In the genomic region with DNA sequence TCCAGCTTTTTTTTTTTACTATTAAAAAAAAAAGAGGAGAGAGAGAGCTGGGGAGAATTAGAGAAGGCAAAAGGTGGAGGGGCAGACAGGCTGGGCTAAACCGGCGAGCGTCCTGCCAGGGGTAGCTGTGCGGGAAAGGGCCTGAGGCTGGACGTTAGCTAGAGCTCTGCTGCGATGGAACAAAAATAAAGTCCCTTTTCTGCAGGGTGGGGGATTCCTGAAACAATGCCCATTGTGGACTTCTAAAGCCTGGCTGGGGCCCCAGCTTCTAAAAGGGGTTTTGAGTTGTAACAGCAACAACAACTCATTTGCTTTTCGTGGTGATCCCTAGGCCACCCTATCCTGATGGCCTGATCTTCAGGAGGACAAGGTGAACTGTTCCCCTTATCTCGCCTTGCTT, we compare ENCODE assay signal across 19 cellular contexts.
DNase-seq lines count a peak whose midpoint lies in the region; ATAC-seq, FAIRE-seq and TF ChIP-seq lines count a peak whose summit lies in the region.
"Had no signal": no experiment of that assay in that cellular context is flagged by ENCODE, and none has a peak within 500 bp of the region (broad histone marks: within the 10 kb centered on the region; RNA-seq: fewer than 3 reads in every experiment).

No MANE protein-coding gene starts in this region.

- no peak for TF ChIP-seq POLR2A in endothelial cell of umbilical vein (IDR thresholded peaks at IDR 0.05; ENCODE audit: low read depth, low read length)
- no peak for TF ChIP-seq POLR2A in GM12892 (IDR thresholded peaks at IDR 0.05; ENCODE audit: low read depth, low read length)
- no peak for TF ChIP-seq POLR2A in body of pancreas (IDR thresholded peaks at IDR 0.05)

- no peaks in the 10 kb centered on the region for H4K20me1 ChIP-seq in endothelial cell of umbilical vein (replicated peaks; ENCODE audit: control insufficient read depth, extremely low read depth, insufficient read depth, low read length)

- H3K79me2 ChIP-seq in endothelial cell of umbilical vein (ENCODE audit: control insufficient read depth, insufficient read depth, low read length): no peaks in the 10 kb centered on the region

- H3K4me2 ChIP-seq in endothelial cell of umbilical vein (ENCODE audit: insufficient read depth, low read length): no peak overlapping the region
- H3K4me2 ChIP-seq: A549 had no signal

- H2AFZ ChIP-seq in endothelial cell of umbilical vein (ENCODE audit: low read depth, low read length): peak overlapping the region; percentile 65

- H3K9me1 ChIP-seq in endothelial cell of umbilical vein (replicated peaks; ENCODE audit: control insufficient read depth, extremely low read depth, insufficient read depth, low read length): no peaks in the 10 kb centered on the region

- no peak overlapping the region for H3K9ac ChIP-seq in endothelial cell of umbilical vein (replicated peaks; ENCODE audit: extremely low read depth, insufficient read depth, low read length)

- TF ChIP-seq CTCF in endothelial cell of umbilical vein (IDR thresholded peaks at IDR 0.05; ENCODE audit: extremely low read depth in 1 of 2, insufficient read depth in 1 of 2, low read depth in 1 of 2, low read length in 2 of 2) (no peak), nephron (IDR thresholded peaks at IDR 0.05; ENCODE audit: unreplicated experiment in 3 of 3) (no peak), nephron progenitor cell (IDR thresholded peaks at IDR 0.05) (no peak), body of pancreas (IDR thresholded peaks at IDR 0.05) (no peak)

- POLR2A ChIA-PET in endothelial cell of umbilical vein (lab: Charles Lee): no interaction called here

- H3K36me3 Mint-ChIP-seq in dendritic cell treated with granulocyte-macrophage colony-stimulating factor and Interleukin-4, amounts not matched to agents 40 ng/mL and 50 ng/mL, for 4 days (ENCODE audit: low read depth): no peaks in the 10 kb centered on the region
- no peaks in the 10 kb centered on the region for H3K36me3 Mint-ChIP-seq in nephron (ENCODE audit: low read depth)
- no peaks in the 10 kb centered on the region for H3K36me3 Mint-ChIP-seq in nephron progenitor cell (ENCODE audit: low read depth)
- H3K36me3 Mint-ChIP-seq: CD8-positive, alpha-beta T cell had no signal

- H3K4me1 ChIP-seq in endothelial cell of umbilical vein (ENCODE audit: control insufficient read depth, extremely low read depth, insufficient read depth, low read length) (no peaks in the 10 kb centered on the region), body of pancreas (no peaks in the 10 kb centered on the region)
- H3K4me1 ChIP-seq: A549, BE2C had no signal

- BruUV-seq in endothelial cell of umbilical vein (replicated peaks; lab: Mats Ljungman, UMichigan): no TSS peak

- 86 to 88% methylated on average over 8 of the region's 8 CpGs for WGBS in body of pancreas, 2 donors

- no peak overlapping the region for H3K27ac ChIP-seq in endothelial cell of umbilical vein (ENCODE audit: insufficient read depth, low read depth, low read length)
- H3K27ac ChIP-seq in body of pancreas: no peak overlapping the region
- H3K27ac ChIP-seq: A549, C4-2B had no signal

- no peak for ATAC-seq in body of pancreas
- ATAC-seq: A549; CD8-positive, alpha-beta T cell; GM12878; HCT116; HepG2 had no signal

- no peaks in the 10 kb centered on the region for H3K27me3 Mint-ChIP-seq in dendritic cell treated with granulocyte-macrophage colony-stimulating factor and Interleukin-4, amounts not matched to agents 40 ng/mL and 50 ng/mL, for 4 days
- peaks cover 7% of the 10 kb centered on the region for H3K27me3 Mint-ChIP-seq in nephron (ENCODE audit: low read depth)
- peaks cover 13% of the 10 kb centered on the region for H3K27me3 Mint-ChIP-seq in nephron progenitor cell (ENCODE audit: low read depth, poor library complexity)

- H3K4me3 ChIP-seq in endothelial cell of umbilical vein (replicated peaks in 1 of 3; ENCODE audit: insufficient read depth in 1 of 3, low read depth in 1 of 3, low read length in 3 of 3) (no peak overlapping the region), body of pancreas (no peak overlapping the region)
- H3K4me3 ChIP-seq: A549, GM12878 had no signal

- no peaks in the 10 kb centered on the region for H3K9me3 ChIP-seq in endothelial cell of umbilical vein (replicated peaks; ENCODE audit: control insufficient read depth, insufficient read depth, low read length)
- no peaks in the 10 kb centered on the region for H3K9me3 ChIP-seq in body of pancreas
- H3K9me3 ChIP-seq: A549, BE2C had no signal

- H3K27me3 ChIP-seq in endothelial cell of umbilical vein (ENCODE audit: control insufficient read depth in 2 of 2, insufficient read depth in 2 of 2, low read length in 2 of 2) (no peaks in the 10 kb centered on the region), body of pancreas (no peaks in the 10 kb centered on the region)
- H3K27me3 ChIP-seq: BE2C had no signal

- peaks cover 5% of the 10 kb centered on the region for H3K4me1 Mint-ChIP-seq in dendritic cell treated with granulocyte-macrophage colony-stimulating factor and Interleukin-4, amounts not matched to agents 40 ng/mL and 50 ng/mL, for 4 days (ENCODE audit: low read depth)
- H3K4me1 Mint-ChIP-seq in nephron: peaks cover 10% of the 10 kb centered on the region
- H3K4me1 Mint-ChIP-seq in nephron progenitor cell: peaks cover 16% of the 10 kb centered on the region

- no peaks in the 10 kb centered on the region for H3K36me3 ChIP-seq in endothelial cell of umbilical vein (ENCODE audit: control insufficient read depth in 2 of 2, extremely low read depth in 1 of 2, insufficient read depth in 2 of 2, low read length in 2 of 2)
- H3K36me3 ChIP-seq in body of pancreas (replicated peaks in 1 of 2; ENCODE audit: insufficient read depth in 1 of 2, low read depth in 2 of 2): no peaks in the 10 kb centered on the region
- H3K36me3 ChIP-seq: BE2C had no signal

- DNase-seq in endothelial cell of umbilical vein (ENCODE audit: low read depth, low spot score) (peak; percentile 67), DMS 273 treated with DMSO at 0.1 percent for 48 hours (lab: John Stamatoyannopoulos, UW) (no peak), nephron progenitor cell (no peak), GM12892 (ENCODE audit: insufficient read length) (no peak), body of pancreas (no peak)
- DNase-seq: BE2C; CD8-positive, alpha-beta T cell; COR-L47; DMS53 had no signal

- no peaks in the 10 kb centered on the region for H3K9me3 Mint-ChIP-seq in dendritic cell treated with granulocyte-macrophage colony-stimulating factor and Interleukin-4, amounts not matched to agents 40 ng/mL and 50 ng/mL, for 4 days
- no peaks in the 10 kb centered on the region for H3K9me3 Mint-ChIP-seq in nephron
- peaks cover 7% of the 10 kb centered on the region for H3K9me3 Mint-ChIP-seq in nephron progenitor cell

- H3K27ac Mint-ChIP-seq in dendritic cell treated with granulocyte-macrophage colony-stimulating factor and Interleukin-4, amounts not matched to agents 40 ng/mL and 50 ng/mL, for 4 days: peak overlapping the region; percentile 39
- H3K27ac Mint-ChIP-seq in nephron (peak overlapping the region; percentile 88 to 96 (median 96)), nephron progenitor cell (no peak overlapping the region)

- intact Hi-C loops in dendritic cell treated with granulocyte-macrophage colony-stimulating factor and Interleukin-4, amounts not matched to agents 40 ng/mL and 50 ng/mL, for 4 days (cut with micrococcal nuclease): no loop called here
- intact Hi-C loops in endothelial cell of umbilical vein (cut with micrococcal nuclease): no loop called here
- intact Hi-C loops in body of pancreas (cut with DNase I): no loop called here

- CTCF ChIA-PET in endothelial cell of umbilical vein (lab: Charles Lee): interaction anchor here (1.8 kb wide), 1 partner anchor 17 kb away, joined by 4 read pairs; no protein-coding TSS in a partner anchor

- dilution Hi-C loops in endothelial cell of umbilical vein (cut with MboI; ENCODE audit: extremely low pct_ligation_motif_present, low sequenced_read_pairs): no loop called here

- H3K4me3 Mint-ChIP-seq in dendritic cell treated with granulocyte-macrophage colony-stimulating factor and Interleukin-4, amounts not matched to agents 40 ng/mL and 50 ng/mL, for 4 days: no peak overlapping the region
- no peak overlapping the region for H3K4me3 Mint-ChIP-seq in nephron
- H3K4me3 Mint-ChIP-seq in nephron progenitor cell: no peak overlapping the region
- H3K4me3 Mint-ChIP-seq: CD8-positive, alpha-beta T cell had no signal

- FAIRE-seq in endothelial cell of umbilical vein (lab: Jason Lieb, UNC) (no peak), GM12892 (lab: Jason Lieb, UNC) (no peak)
- FAIRE-seq: A549, D721Med, GM12878, H54, HepG2, HTR-8/SVneo had no signal

TF ChIP-seq in endothelial cell of umbilical vein, 7 proteins besides CTCF, POLR2A, EP300 and RAD21:
- TF ChIP-seq, protein P1, sequence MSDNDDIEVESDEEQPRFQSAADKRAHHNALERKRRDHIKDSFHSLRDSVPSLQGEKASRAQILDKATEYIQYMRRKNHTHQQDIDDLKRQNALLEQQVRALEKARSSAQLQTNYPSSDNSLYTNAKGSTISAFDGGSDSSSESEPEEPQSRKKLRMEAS (IDR thresholded peaks at IDR 0.05; ENCODE audit: insufficient read depth, insufficient read length): no peak
- TF ChIP-seq JUN (IDR thresholded peaks at IDR 0.05; ENCODE audit: borderline replicate concordance, insufficient read depth, insufficient read length, low read depth): no peak
- TF ChIP-seq POLR2AphosphoS5 (IDR thresholded peaks at IDR 0.05; ENCODE audit: insufficient read depth, low read depth, low read length): no peak
- TF ChIP-seq FOS (IDR thresholded peaks at IDR 0.05; ENCODE audit: borderline replicate concordance, insufficient read depth, low read length): no peak
- TF ChIP-seq GATA2 (IDR thresholded peaks at IDR 0.05; ENCODE audit: insufficient read depth, insufficient read length, low read depth, low read length): no peak
- no peak for TF ChIP-seq EZH2 (IDR thresholded peaks at IDR 0.05; ENCODE audit: borderline replicate concordance, low read depth, low read length, severe bottlenecking)
- no peak for TF ChIP-seq MYC (IDR thresholded peaks at IDR 0.05; ENCODE audit: low read depth, low read length)
